8 cellular contexts compared by ENCODE assay signal in the genomic region with DNA sequence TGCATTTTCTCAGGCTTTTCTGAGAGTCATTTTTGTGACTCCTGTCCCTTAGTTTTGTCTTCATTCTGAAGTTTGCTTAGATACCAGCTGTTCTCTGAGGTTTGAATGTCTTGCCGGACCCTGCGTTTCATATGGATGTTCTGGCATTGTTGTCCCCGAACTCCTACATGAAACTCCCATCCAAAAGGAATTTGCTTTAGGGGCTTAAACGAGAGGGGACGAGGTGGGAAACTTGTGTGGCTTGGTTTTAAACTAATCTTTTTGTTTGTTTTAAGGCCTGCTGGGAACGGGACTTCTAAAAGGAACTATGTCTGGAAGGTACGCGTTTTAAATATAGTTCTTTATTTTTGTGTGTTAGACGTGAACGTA. TPM values are rescaled to one million over a fixed set of nuclear protein-coding genes. Genes with fewer than 3 reads are reported as not detected.
DNase-seq lines count a peak whose midpoint lies in the region; ATAC-seq, FAIRE-seq and TF ChIP-seq lines count a peak whose summit lies in the region.

No MANE protein-coding gene starts in this region.

- H3K9me3 ChIP-seq in PC-9 (ENCODE audit: insufficient read depth, low read depth) = no peaks in the 10 kb centered on the region
- H3K9me3 ChIP-seq in pancreas = no peaks in the 10 kb centered on the region

- H3K27ac ChIP-seq in PC-9 (peak overlapping the region; percentile 88), pancreas (peak overlapping the region; percentile 83 to 96 (median 93))

- peaks cover 65% of the 10 kb centered on the region for H3K36me3 Mint-ChIP-seq in Calu3 (ENCODE audit: insufficient read depth, unreplicated experiment)

- peaks cover 53% of the 10 kb centered on the region for H3K36me3 ChIP-seq in PC-9 (ENCODE audit: low read depth)
- peaks cover 0 to 41% (median 40%) of the 10 kb centered on the region in 3 donors for H3K36me3 ChIP-seq in pancreas

- BruUV-seq in Calu3 (replicated peaks; lab: Mats Ljungman, UMichigan) (no TSS peak), PC-9 (replicated peaks; lab: Mats Ljungman, UMichigan) (no TSS peak)

- H3K4me1 Mint-ChIP-seq in Calu3 (ENCODE audit: low read depth, unreplicated experiment) = peaks cover 17% of the 10 kb centered on the region

- DNase-seq in Calu3 (no peak), PC-9 (no peak), epithelial cell of esophagus (ENCODE audit: low read depth) (no peak), pancreas (no peak), NCI-H69 (lab: John Stamatoyannopoulos, UW) (no peak), mesenteric fat pad (ENCODE audit: low spot score) (no peak)

- TF ChIP-seq CTCF in Calu3 (IDR thresholded peaks at IDR 0.05; ENCODE audit: unreplicated experiment) (no peak), PC-9 (conservative IDR thresholded peaks at IDR 0.05) (no peak), epithelial cell of esophagus (IDR thresholded peaks at IDR 0.05; ENCODE audit: insufficient read depth, low read depth, low read length, missing control alignments) (no peak), pancreas (IDR thresholded peaks at IDR 0.05) (no peak)

- peaks cover 51% of the 10 kb centered on the region for H3K4me1 ChIP-seq in PC-9 (replicated peaks; ENCODE audit: insufficient read depth)
- peaks cover 21 to 24% (median 24%) of the 10 kb centered on the region in 3 donors for H3K4me1 ChIP-seq in pancreas

- H3K9me2 ChIP-seq in PC-9 (ENCODE audit: insufficient read depth) = no peaks in the 10 kb centered on the region

- peak overlapping the region; percentile 100 for H3K27ac Mint-ChIP-seq in Calu3 (ENCODE audit: unreplicated experiment)

- H3F3A ChIP-seq in PC-9 (ENCODE audit: insufficient read depth, low read depth) = peaks cover 66% of the 10 kb centered on the region

- ATAC-seq in pancreas (peak in 2 of 4 donors; percentile 1 to 4), GM19035 (IDR thresholded peaks at IDR 0.05; ENCODE audit: unreplicated experiment) (no peak), GM18502 (IDR thresholded peaks at IDR 0.05; ENCODE audit: poor library complexity, unreplicated experiment) (no peak)

- H3K27me3 Mint-ChIP-seq in Calu3 (ENCODE audit: unreplicated experiment) = no peaks in the 10 kb centered on the region

- H4K20me1 ChIP-seq in PC-9 (ENCODE audit: insufficient read depth) = peaks cover 47% of the 10 kb centered on the region

- peak overlapping the region; percentile 86 for H3K4me2 ChIP-seq in PC-9

- H2AFZ ChIP-seq in PC-9 = no peak overlapping the region

- H3K4me3 ChIP-seq in PC-9 (peak overlapping the region; percentile 94), epithelial cell of esophagus (ENCODE audit: low read length) (peak overlapping the region; percentile 55), pancreas (peak overlapping the region; percentile 52 to 73 (median 64))

- POLR2A ChIA-PET in PC-9 (lab: Charles Lee; ENCODE audit: unreplicated experiment) = no interaction called here

- H3K27me3 ChIP-seq in PC-9 (ENCODE audit: insufficient read depth, low read depth) (no peaks in the 10 kb centered on the region), pancreas (no peaks in the 10 kb centered on the region)

- intact Hi-C loops in Calu3 (cut with micrococcal nuclease; ENCODE audit: unreplicated experiment) = no loop called here
- intact Hi-C loops in PC-9 (cut with micrococcal nuclease; ENCODE audit: unreplicated experiment) = no loop called here
- intact Hi-C loops in pancreas (cut with DNase I) = no loop called here

- no peak for FAIRE-seq in pancreas (lab: Jason Lieb, UNC)

- 0% methylated on average over 10 of the region's 10 CpGs for WGBS in pancreas, 2 donors

- no peaks in the 10 kb centered on the region for H3K9me3 Mint-ChIP-seq in Calu3 (ENCODE audit: low read depth, unreplicated experiment)

- peak overlapping the region; percentile 96 for H3K4me3 Mint-ChIP-seq in Calu3 (ENCODE audit: low read depth, unreplicated experiment)

- peaks cover 56% of the 10 kb centered on the region for H3K79me2 ChIP-seq in PC-9 (ENCODE audit: low read depth)

- CTCF ChIA-PET in Calu3 (lab: Charles Lee) (no interaction called here), PC-9 (lab: Charles Lee) (no interaction called here)

RNA-seq across cellular contexts. Expression of a gene that starts 0.7 kb away (rescaled TPM):
- 658 and 711 TPM in 2 replicates for total RNA-seq in Calu3 (2022)
- 1,816 and 1,880 TPM in 2 replicates for total RNA-seq in PC-9 (2021)
- total RNA-seq in pancreas = 100 to 1,000 TPM; 466 to 854 (median 649) TPM
- 1,000 to 10,000 TPM in 1 of 2 donors, 100 to 1,000 TPM in 1; 982 to 1,015 TPM for polyA plus RNA-seq in pancreas
- total RNA-seq in mesenteric fat pad = 680 TPM

RNA-seq across cellular contexts. Expression of a gene that starts 9.4 kb away (rescaled TPM):
- total RNA-seq in Calu3 (2022) = 7.0 and 7.6 TPM in 2 replicates
- total RNA-seq in PC-9 (2021) = 19.8 and 21.1 TPM in 2 replicates
- total RNA-seq in pancreas = 1 to 10 TPM; 3.1 to 6.4 (median 4.8) TPM
- 1 to 10 TPM; 2.2 to 4.0 TPM for polyA plus RNA-seq in pancreas
- 4.4 TPM for total RNA-seq in mesenteric fat pad
